In genomic region chr14:104573930-104574329, GRCh38 we compare ENCODE assay signal across 20 cellular contexts. TPM values are rescaled to one million over a fixed set of nuclear protein-coding genes. Genes with fewer than 3 reads are reported as not detected.
"Had no signal": no experiment of that assay in that cellular context is flagged by ENCODE, and none has a peak within 500 bp of the region (broad histone marks: within the 10 kb centered on the region; RNA-seq: fewer than 3 reads in every experiment).

No MANE protein-coding gene starts in this region.

- H3K27ac ChIP-seq: dorsolateral prefrontal cortex, esophagus squamous epithelium, stomach, thoracic aorta, vagina had no signal

- H3K9me3 ChIP-seq: esophagus squamous epithelium, stomach, thoracic aorta, vagina had no signal

- H3K27ac Mint-ChIP-seq: activated naive CD4-positive, alpha-beta T cell treated with anti-CD3 and anti-CD28 coated beads, Interleukin-2, amount 50 U/mL, for 72 hours had no signal

- H3K36me3 Mint-ChIP-seq: activated naive CD4-positive, alpha-beta T cell treated with anti-CD3 and anti-CD28 coated beads, Interleukin-2, amount 50 U/mL, for 72 hours had no signal

- H3K27me3 ChIP-seq: vagina had no signal

- ATAC-seq: activated naive CD4-positive, alpha-beta T cell treated with anti-CD3 and anti-CD28 coated beads, Interleukin-2, amount 50 U/mL, for 72 hours; SK-N-SH treated with all-trans-retinoic acid at 6 μM for 48 hours had no signal

- H3K36me3 ChIP-seq: esophagus squamous epithelium, stomach, thoracic aorta, vagina had no signal

- H3K9me3 Mint-ChIP-seq: activated naive CD4-positive, alpha-beta T cell treated with anti-CD3 and anti-CD28 coated beads, Interleukin-2, amount 50 U/mL, for 72 hours had no signal

- DNase-seq: activated CD4-positive, alpha-beta T cell treated with anti-CD3 and anti-CD28 coated beads, Interleukin-2, amount 50 U/mL, for 1 hour; activated CD4-positive, CD25-positive, alpha-beta regulatory T cell; activated effector memory CD4-positive, alpha-beta T cell treated with anti-CD3 and anti-CD28 coated beads, Interleukin-2, amount 50 U/mL, for 16 hours; activated T-cell treated with anti-CD3 and anti-CD28 coated beads, Interleukin-2, amount 50 U/mL, for 1 hour; amygdala; dorsolateral prefrontal cortex; esophagus squamous epithelium; foreskin fibroblast; glutamatergic neuron; nucleus accumbens; stimulated activated CD4-positive, alpha-beta T cell treated with anti-CD3 and anti-CD28 coated beads, Interleukin-4, amount 100 ng/mL, for 1 hour; stomach had no signal

- H3K4me1 ChIP-seq: esophagus squamous epithelium, vagina had no signal

- H3K4me3 ChIP-seq: dorsolateral prefrontal cortex, esophagus squamous epithelium, stomach, thoracic aorta, vagina had no signal

RNA-seq across cellular contexts. Expression of gene C14orf180, which starts 5.6 kb away (rescaled TPM):
- total RNA-seq: activated CD8-positive, alpha-beta memory T cell treated with anti-CD3 and anti-CD28 coated beads for 36 hours; activated naive CD4-positive, alpha-beta T cell treated with anti-CD3 and anti-CD28 coated beads, Interleukin-2, amount 50 U/mL, for 72 hours; esophagus squamous epithelium; progenitor cell of endocrine pancreas; T-helper 1 cell treated with Interleukin-12 subunit alpha and Interleukin-12 subunit beta and Interleukin-4 antibody, amounts not matched to agents 30 ng/mL and 1 ng/mL, for 36 hours had no signal

RNA-seq across cellular contexts. Expression of gene TMEM179, which starts 30.6 kb away (rescaled TPM):
- total RNA-seq: activated CD8-positive, alpha-beta memory T cell treated with anti-CD3 and anti-CD28 coated beads for 36 hours; esophagus squamous epithelium; myocyte; thoracic aorta had no signal
